Comparison of ENCODE assay signal across 13 cellular contexts in genomic region chr18:3402962-3403585, GRCh38. TPM values are rescaled to one million over a fixed set of nuclear protein-coding genes. Genes with fewer than 3 reads are reported as not detected.
DNase-seq lines count a peak whose midpoint lies in the region; ATAC-seq, FAIRE-seq and TF ChIP-seq lines count a peak whose summit lies in the region.
"Had no signal": no experiment of that assay in that cellular context is flagged by ENCODE, and none has a peak within 500 bp of the region (broad histone marks: within the 10 kb centered on the region; RNA-seq: fewer than 3 reads in every experiment).

No MANE protein-coding gene starts in this region.

- peaks cover 4% of the 10 kb centered on the region for H3K27me3 Mint-ChIP-seq in neural progenitor cell (ENCODE audit: insufficient read depth, low read depth)
- H3K27me3 Mint-ChIP-seq: activated naive CD4-positive, alpha-beta T cell treated with anti-CD3 and anti-CD28 coated beads, Interleukin-2, amount 10 ng/mL, durations not matched to agents 7 days and 5 days had no signal

- BruUV-seq in PC-3 (replicated peaks; lab: Mats Ljungman, UMichigan), result no TSS peak

- H3K4me3 Mint-ChIP-seq in neural progenitor cell, result no peak overlapping the region
- H3K4me3 Mint-ChIP-seq: activated naive CD4-positive, alpha-beta T cell treated with anti-CD3 and anti-CD28 coated beads, Interleukin-2, amount 10 ng/mL, durations not matched to agents 7 days and 5 days had no signal

- H4K20me1 ChIP-seq in PC-3 (ENCODE audit: low read length) (no peaks in the 10 kb centered on the region), neural progenitor cell (ENCODE audit: low read depth) (no peaks in the 10 kb centered on the region)

- H3K36me3 Mint-ChIP-seq in neural progenitor cell, result no peaks in the 10 kb centered on the region
- H3K36me3 Mint-ChIP-seq: activated naive CD4-positive, alpha-beta T cell treated with anti-CD3 and anti-CD28 coated beads, Interleukin-2, amount 10 ng/mL, durations not matched to agents 7 days and 5 days had no signal

- no peaks in the 10 kb centered on the region for H3F3A ChIP-seq in PC-3 (ENCODE audit: low read length, unreplicated experiment)
- no peaks in the 10 kb centered on the region for H3F3A ChIP-seq in neural progenitor cell (ENCODE audit: low read depth)

- H3K79me2 ChIP-seq in ACC112 (ENCODE audit: control insufficient read depth, insufficient read depth, low read length, unreplicated experiment) (no peaks in the 10 kb centered on the region), PC-3 (ENCODE audit: low read length) (no peaks in the 10 kb centered on the region), neural progenitor cell (ENCODE audit: low read depth) (no peaks in the 10 kb centered on the region)

- no peak overlapping the region for H3K9ac ChIP-seq in PC-3 (ENCODE audit: low read length)
- no peak overlapping the region for H3K9ac ChIP-seq in neural progenitor cell

- intact Hi-C loops in PC-3 (cut with micrococcal nuclease), result no loop called here

- no peak for TF ChIP-seq CTCF in PC-3 (conservative IDR thresholded peaks at IDR 0.05; ENCODE audit: low read depth, low read length)
- TF ChIP-seq CTCF in neural progenitor cell (IDR thresholded peaks at IDR 0.05), result no peak

- H3K9me3 Mint-ChIP-seq in neural progenitor cell, result peaks cover 25% of the 10 kb centered on the region

- no peaks in the 10 kb centered on the region for H3K27me3 ChIP-seq in ACC112 (ENCODE audit: insufficient read depth, low read length)
- no peaks in the 10 kb centered on the region for H3K27me3 ChIP-seq in PC-3 (ENCODE audit: low read length)
- H3K27me3 ChIP-seq in neural progenitor cell, result no peaks in the 10 kb centered on the region

- H3K4me1 ChIP-seq in ACC112 (ENCODE audit: control insufficient read depth, insufficient read depth, low read length, unreplicated experiment) (peaks cover 4% of the 10 kb centered on the region), PC-3 (ENCODE audit: insufficient read depth, low read length) (no peaks in the 10 kb centered on the region), neural progenitor cell (no peaks in the 10 kb centered on the region)

- H3K9me3 ChIP-seq in PC-3 (ENCODE audit: low read length) (no peaks in the 10 kb centered on the region), neural progenitor cell (ENCODE audit: low read depth) (no peaks in the 10 kb centered on the region)

- POLR2A ChIA-PET in PC-3 (lab: Charles Lee; ENCODE audit: unreplicated experiment), result no interaction called here

- H3K27ac Mint-ChIP-seq in neural progenitor cell, result no peak overlapping the region
- H3K27ac Mint-ChIP-seq: activated naive CD4-positive, alpha-beta T cell treated with anti-CD3 and anti-CD28 coated beads, Interleukin-2, amount 10 ng/mL, durations not matched to agents 7 days and 5 days had no signal

- FAIRE-seq in GM12891 (lab: Jason Lieb, UNC), result peak; percentile 84
- FAIRE-seq: endometrium, HepG2, TTC549 had no signal

- DNase-seq in GM12891 (ENCODE audit: insufficient read length, low spot score), result no peak
- no peak for DNase-seq in PC-3
- DNase-seq in fibroblast of gingiva (ENCODE audit: low read depth), result peak; percentile 36
- no peak for DNase-seq in iPS-NIHi7 (ENCODE audit: extremely low spot score)
- DNase-seq in COLO668 (lab: John Stamatoyannopoulos, UW; ENCODE audit: unreplicated experiment), result no peak
- DNase-seq in neural progenitor cell (ENCODE audit: low spot score), result no peak
- DNase-seq: activated naive CD4-positive, alpha-beta T cell treated with anti-CD3 and anti-CD28 coated beads, Interleukin-2, amount 10 ng/mL, durations not matched to agents 7 days and 5 days; retina had no signal

- H3K36me3 ChIP-seq in ACC112 (ENCODE audit: insufficient read depth, low read length) (no peaks in the 10 kb centered on the region), PC-3 (ENCODE audit: low read depth, low read length) (no peaks in the 10 kb centered on the region), neural progenitor cell (no peaks in the 10 kb centered on the region)

- no peak overlapping the region for H3K27ac ChIP-seq in ACC112 (ENCODE audit: low read depth, low read length)
- H3K27ac ChIP-seq in PC-3 (ENCODE audit: low read length), result no peak overlapping the region
- H3K27ac ChIP-seq in neural progenitor cell, result no peak overlapping the region

- no peaks in the 10 kb centered on the region; the same call in 1 of the 2 replicates for H3K9me2 ChIP-seq in PC-3 (replicated peaks; ENCODE audit: low read length)

- TF ChIP-seq POLR2A in GM12891 (IDR thresholded peaks at IDR 0.05; ENCODE audit: low read depth, low read length), result no peak

- no peak overlapping the region for H3K4me2 ChIP-seq in PC-3 (ENCODE audit: low read length)
- no peak overlapping the region for H3K4me2 ChIP-seq in neural progenitor cell

- H3K4me3 ChIP-seq in ACC112 (ENCODE audit: low read depth, low read length) (no peak overlapping the region), PC-3 (ENCODE audit: low read length) (no peak overlapping the region), neural progenitor cell (no peak overlapping the region)

- CTCF ChIA-PET in PC-3 (lab: Charles Lee), result no interaction called here

- ATAC-seq in PC-3 (0 out of 2 replicates have a peak, but pooled peaks have one; percentile 24), GM18870 (IDR thresholded peaks at IDR 0.05; ENCODE audit: unreplicated experiment) (no peak)
- ATAC-seq: HepG2 had no signal

- no peaks in the 10 kb centered on the region for H3K4me1 Mint-ChIP-seq in neural progenitor cell

- H2AFZ ChIP-seq in ACC112 (ENCODE audit: low read length, unreplicated experiment) (peak overlapping the region; percentile 8), PC-3 (ENCODE audit: low read length) (no peak overlapping the region), neural progenitor cell (replicated peaks) (no peak overlapping the region)

TF ChIP-seq in GM12891, 5 proteins besides CTCF, POLR2A, EP300 and RAD21:
- no peak for TF ChIP-seq TAF1 (IDR thresholded peaks at IDR 0.05; ENCODE audit: low read depth, low read length)
- no peak for TF ChIP-seq POLR2AphosphoS5 (IDR thresholded peaks at IDR 0.05; ENCODE audit: low read depth, low read length)
- no peak for TF ChIP-seq POU2F2 (IDR thresholded peaks at IDR 0.05; ENCODE audit: low read depth, low read length)
- no peak for TF ChIP-seq PAX5 (IDR thresholded peaks at IDR 0.05; ENCODE audit: insufficient read depth, low read length, severe bottlenecking)
- no peak for TF ChIP-seq SPI1 (IDR thresholded peaks at IDR 0.05; ENCODE audit: low read depth, low read length)

RNA-seq across cellular contexts. Expression of gene TGIF1, which starts 46.9 kb away (rescaled TPM):
- polyA plus RNA-seq in GM12891 (2012; ENCODE audit: low read depth, missing spikeins), result 1.2 TPM
- total RNA-seq in PC-3 (2014; rRNA removed) (101 and 114 TPM in 2 replicates), neural progenitor cell (ENCODE audit: low replicate concordance) (260 and 261 TPM in 2 replicates)
